In the genomic region with DNA sequence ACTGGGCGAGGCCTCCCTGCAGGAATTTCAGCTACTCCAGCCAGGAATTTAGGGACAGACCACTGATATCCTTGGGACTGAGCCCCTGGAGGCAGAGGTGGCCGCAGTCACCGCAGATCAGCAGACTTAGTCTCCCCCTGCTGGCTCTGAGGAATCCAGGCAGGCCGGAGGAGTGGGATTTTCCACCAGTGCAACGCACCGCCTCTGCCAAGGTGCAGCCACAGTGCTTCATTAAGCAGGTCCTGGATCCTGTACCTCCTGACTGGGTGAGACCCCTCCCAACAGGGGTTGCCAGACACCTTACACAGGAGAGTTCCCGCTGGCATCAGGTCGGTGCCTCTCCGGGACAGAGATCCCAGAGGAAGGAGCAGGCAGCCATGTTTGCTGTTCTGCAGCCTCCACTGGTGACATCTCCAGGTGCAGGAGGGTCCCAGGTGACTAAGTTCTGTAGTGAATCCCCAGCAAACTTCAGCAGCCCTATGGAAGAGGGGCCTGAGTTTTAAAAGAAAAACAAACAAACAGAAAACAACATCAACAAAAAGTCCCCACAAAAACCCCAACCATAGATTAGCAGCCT, we compare ENCODE assay signal across 12 cellular contexts.
DNase-seq lines count a peak whose midpoint lies in the region; ATAC-seq and TF ChIP-seq lines count a peak whose summit lies in the region.
"Had no signal": no experiment of that assay in that cellular context is flagged by ENCODE, and none has a peak within 500 bp of the region (broad histone marks: within the 10 kb centered on the region; RNA-seq: fewer than 3 reads in every experiment).

No MANE protein-coding gene starts in this region.

- H3K4me3 Mint-ChIP-seq in Caco-2 (ENCODE audit: unreplicated experiment) = no peak overlapping the region
- H3K4me3 Mint-ChIP-seq in endodermal cell = no peak overlapping the region
- H3K4me3 Mint-ChIP-seq: activated T-cell treated with anti-CD3 and anti-CD28 coated beads, Interleukin-2, amount 50 U/mL, for 72 hours had no signal

- H3K4me3 ChIP-seq in Caco-2 (ENCODE audit: low read depth, low read length) (peak overlapping the region; percentile 9; the same call in 1 of the 2 replicates), IMR-90 (ENCODE audit: insufficient read depth, low read depth, low read length) (no peak overlapping the region), endodermal cell (ENCODE audit: low read length) (no peak overlapping the region)
- H3K4me3 ChIP-seq: body of pancreas had no signal

- H2BK5ac ChIP-seq in IMR-90 (ENCODE audit: low read depth, low read length, poor library complexity, severe bottlenecking) = no peak overlapping the region

- no peak overlapping the region for H4K91ac ChIP-seq in IMR-90 (ENCODE audit: insufficient read depth, low read depth, low read length)

- no peak overlapping the region for H3K23ac ChIP-seq in IMR-90 (ENCODE audit: low read depth, low read length)

- H4K5ac ChIP-seq in IMR-90 (ENCODE audit: low read depth, low read length) = no peak overlapping the region

- no peaks in the 10 kb centered on the region for H3K36me3 ChIP-seq in Caco-2 (ENCODE audit: control insufficient read depth, insufficient read depth, low read length)
- H3K36me3 ChIP-seq in IMR-90 (ENCODE audit: control insufficient read depth, insufficient read depth, low read length) = no peaks in the 10 kb centered on the region
- H3K36me3 ChIP-seq in endodermal cell (ENCODE audit: control insufficient read depth, insufficient read depth, low read length) = no peaks in the 10 kb centered on the region

- no peak for TF ChIP-seq POLR2A in IMR-90 (IDR thresholded peaks at IDR 0.05; ENCODE audit: low read depth, low read length)

- WGBS in IMR-90 (ENCODE audit: extremely low coverage in 2 of 2, insufficient read length in 1 of 2), 2 experiments = no CpG with 5 or more reads among the region's 9 CpGs
- 58 to 70% methylated on average over 6 to 9 of the region's 9 CpGs for WGBS in endodermal cell (ENCODE audit: insufficient coverage in 1 of 2, insufficient read length in 1 of 2), 2 experiments

- H3K4me1 Mint-ChIP-seq in Caco-2 (ENCODE audit: low read depth, unreplicated experiment) = no peaks in the 10 kb centered on the region
- H3K4me1 Mint-ChIP-seq in endodermal cell = peaks cover 19% of the 10 kb centered on the region

- H3K9me1 ChIP-seq in IMR-90 (ENCODE audit: insufficient read depth, low read length) = no peaks in the 10 kb centered on the region

- BruUV-seq in Caco-2 (replicated peaks; lab: Mats Ljungman, UMichigan) (no TSS peak), IMR-90 (replicated peaks; lab: Mats Ljungman, UMichigan) (no TSS peak)

- H3K4me1 ChIP-seq in Caco-2 (no peaks in the 10 kb centered on the region), IMR-90 (ENCODE audit: control insufficient read depth, insufficient read depth, low read length) (no peaks in the 10 kb centered on the region), endodermal cell (ENCODE audit: control insufficient read depth, insufficient read depth, low read length) (no peaks in the 10 kb centered on the region)
- H3K4me1 ChIP-seq: body of pancreas had no signal

- in situ Hi-C loops in IMR-90 (cut with MboI; ENCODE audit: low sequenced_read_pairs) = no loop called here

- no peak overlapping the region for H3K9ac ChIP-seq in IMR-90 (ENCODE audit: low read depth, low read length)
- no peak overlapping the region for H3K9ac ChIP-seq in endodermal cell (ENCODE audit: extremely low read depth, low read length, poor library complexity, severe bottlenecking)

- no peak overlapping the region for H3K18ac ChIP-seq in IMR-90 (ENCODE audit: low read depth, low read length)

- POLR2A ChIA-PET in Caco-2 (lab: Charles Lee) (no interaction called here), IMR-90 (lab: Charles Lee; ENCODE audit: unreplicated experiment) (no interaction called here)

- no peak overlapping the region for H2BK20ac ChIP-seq in IMR-90 (ENCODE audit: low read depth, low read length)

- H3K4ac ChIP-seq in IMR-90 (ENCODE audit: low read depth, low read length) = no peak overlapping the region

- TF ChIP-seq CTCF in Caco-2 (IDR thresholded peaks at IDR 0.05; ENCODE audit: insufficient read depth in 1 of 2, low read depth in 1 of 2, low read length in 1 of 2, severe bottlenecking in 1 of 2, unreplicated experiment in 1 of 2) = peak; percentile 56 to 59
- TF ChIP-seq CTCF in IMR-90 (conservative IDR thresholded peaks at IDR 0.05; ENCODE audit: low read depth, low read length) = peak; percentile 19; the same call in 1 of the 2 replicates
- peak; percentile 85 for TF ChIP-seq CTCF in endodermal cell (conservative IDR thresholded peaks at IDR 0.05)

- H3K27ac Mint-ChIP-seq in Caco-2 (ENCODE audit: unreplicated experiment) (no peak overlapping the region), endodermal cell (no peak overlapping the region)
- H3K27ac Mint-ChIP-seq: activated T-cell treated with anti-CD3 and anti-CD28 coated beads, Interleukin-2, amount 50 U/mL, for 72 hours had no signal

- no peaks in the 10 kb centered on the region for H3K9me3 Mint-ChIP-seq in Caco-2 (ENCODE audit: unreplicated experiment)
- H3K9me3 Mint-ChIP-seq in endodermal cell = peaks cover 6% of the 10 kb centered on the region

- H4K8ac ChIP-seq in IMR-90 (ENCODE audit: low read depth in 2 of 2, low read length in 2 of 2) = no peak overlapping the region

- H3K27me3 Mint-ChIP-seq in Caco-2 (ENCODE audit: insufficient read depth, unreplicated experiment) (peaks cover 5% of the 10 kb centered on the region), endodermal cell (ENCODE audit: insufficient read depth) (peaks cover 37% of the 10 kb centered on the region)

- ATAC-seq in IMR-90 (ENCODE audit: low read depth) (no peak), HG03097 (IDR thresholded peaks at IDR 0.05; ENCODE audit: low FRiP score, unreplicated experiment) (no peak)
- ATAC-seq: activated T-cell treated with anti-CD3 and anti-CD28 coated beads, Interleukin-2, amount 50 U/mL, for 72 hours; body of pancreas had no signal

- H2BK120ac ChIP-seq in IMR-90 (ENCODE audit: low read depth, low read length) = no peak overlapping the region

- H2AK5ac ChIP-seq in IMR-90 (ENCODE audit: low read depth, low read length) = no peak overlapping the region

- no peak overlapping the region for H3K56ac ChIP-seq in IMR-90 (ENCODE audit: extremely low read depth, insufficient read depth, low read length)

- no peaks in the 10 kb centered on the region for H3K79me1 ChIP-seq in IMR-90 (ENCODE audit: low read depth in 1 of 2, low read length in 2 of 2)

- H3K9me3 ChIP-seq in Caco-2 = no peaks in the 10 kb centered on the region
- H3K9me3 ChIP-seq in IMR-90 (ENCODE audit: control insufficient read depth, insufficient read depth, low read length) = no peaks in the 10 kb centered on the region
- H3K9me3 ChIP-seq in endodermal cell (ENCODE audit: control insufficient read depth, low read length) = peaks cover 20% of the 10 kb centered on the region
- H3K9me3 ChIP-seq: body of pancreas had no signal

- no peak overlapping the region for H2BK15ac ChIP-seq in IMR-90 (ENCODE audit: low read depth, low read length)

- H3K36me3 Mint-ChIP-seq in Caco-2 (ENCODE audit: insufficient read depth, unreplicated experiment) = no peaks in the 10 kb centered on the region
- H3K36me3 Mint-ChIP-seq in endodermal cell (ENCODE audit: low read depth) = no peaks in the 10 kb centered on the region

- H3K27ac ChIP-seq in IMR-90 (ENCODE audit: insufficient read depth, low read length) = no peak overlapping the region
- H3K27ac ChIP-seq in endodermal cell (ENCODE audit: low read depth, low read length) = no peak overlapping the region
- H3K27ac ChIP-seq: body of pancreas had no signal

- DNase-seq in Caco-2 = peak; percentile 47 to 59
- DNase-seq in IMR-90 = no peak
- DNase-seq in endodermal cell = peak; percentile 90
- peak; percentile 67 for DNase-seq in mesenteric fat pad (ENCODE audit: low spot score)
- DNase-seq in NCI-H146 treated with DMSO at 0.1 percent for 48 hours (lab: John Stamatoyannopoulos, UW; ENCODE audit: unreplicated experiment) = no peak
- no peak for DNase-seq in Kasumi-1 (lab: John Stamatoyannopoulos, UW)
- DNase-seq in activated CD4-positive, CD25-positive, alpha-beta regulatory T cell treated with anti-CD3 and anti-CD28 coated beads, Interleukin-2, amount 50 U/mL, for 72 hours = no peak
- DNase-seq: activated CD4-positive, CD25-positive, alpha-beta regulatory T cell; activated T-cell treated with anti-CD3 and anti-CD28 coated beads, Interleukin-2, amount 50 U/mL, for 72 hours; NCI-H2081 treated with DMSO at 0.1 percent for 48 hours had no signal

- no peaks in the 10 kb centered on the region for H4K20me1 ChIP-seq in IMR-90 (ENCODE audit: insufficient read depth, low read length)

- H3K4me2 ChIP-seq in IMR-90 (ENCODE audit: low read depth, low read length) = no peak overlapping the region

- CTCF ChIA-PET in Caco-2 (lab: Charles Lee) = no interaction called here
- CTCF ChIA-PET in IMR-90 (lab: Yijun Ruan, JAX) = no interaction called here

- no peaks in the 10 kb centered on the region for H3K27me3 ChIP-seq in Caco-2 (replicated peaks; ENCODE audit: control insufficient read depth, insufficient read depth, low read length)
- no peaks in the 10 kb centered on the region for H3K27me3 ChIP-seq in IMR-90 (ENCODE audit: control insufficient read depth, insufficient read depth, low read length)
- no peaks in the 10 kb centered on the region for H3K27me3 ChIP-seq in endodermal cell (ENCODE audit: control insufficient read depth, insufficient read depth, low read length, poor library complexity, severe bottlenecking)
- H3K27me3 ChIP-seq: body of pancreas had no signal

- no peak overlapping the region for H2AK9ac ChIP-seq in IMR-90 (replicated peaks; ENCODE audit: low read depth, low read length, poor library complexity)

- TF ChIP-seq RAD21 in IMR-90 (IDR thresholded peaks at IDR 0.05; ENCODE audit: low read length) = no peak

- no peak overlapping the region for H2AFZ ChIP-seq in IMR-90 (replicated peaks; ENCODE audit: low read length, poor library complexity)

- dilution Hi-C loops in IMR-90 (cut with HindIII; ENCODE audit: low sequenced_read_pairs, unreplicated experiment) = no loop called here

- H3K14ac ChIP-seq in IMR-90 (replicated peaks; ENCODE audit: low read depth, low read length) = no peak overlapping the region

- intact Hi-C loops in Caco-2 (cut with micrococcal nuclease; ENCODE audit: unreplicated experiment) (loop anchor here (2.0 kb wide), 1 partner anchor 795 kb away; no protein-coding TSS in a partner anchor), IMR-90 (cut with micrococcal nuclease) (loop anchor here (10.0 kb wide), 1 partner anchor 801 kb away; no protein-coding TSS in a partner anchor)

TF ChIP-seq in IMR-90, 13 proteins besides CTCF, POLR2A, EP300 and RAD21 (continues in another document):
- TF ChIP-seq BHLHE40 (IDR thresholded peaks at IDR 0.05; ENCODE audit: low read depth, low read length) (no peak), NFE2L2 (IDR thresholded peaks at IDR 0.05; ENCODE audit: low read depth, low read length) (no peak), MAZ (IDR thresholded peaks at IDR 0.05; ENCODE audit: borderline replicate concordance, low read depth, low read length) (no peak)

Comparison
In these comparisons a context has a peak if more than half of its experiments do, and no peak if none do; other contexts are left out.
1. DNase-seq: peak in Caco-2 (2 of 2), endodermal cell (single experiment) and mesenteric fat pad (single experiment); none in IMR-90 (single experiment), NCI-H146 treated with DMSO at 0.1 percent for 48 hours (single experiment), Kasumi-1 (0 of 2) and activated CD4-positive, CD25-positive, alpha-beta regulatory T cell treated with anti-CD3 and anti-CD28 coated beads, Interleukin-2, amount 50 U/mL, for 72 hours (single experiment).
2. CTCF ChIP-seq: peak in every context shown above with its lines; median percentile 85 in endodermal cell; 58 in Caco-2; 19 in IMR-90.